In genomic region chr1:14352897-14353296, GRCh38 we compare ENCODE assay signal across 22 cellular contexts.
"Had no signal": no experiment of that assay in that cellular context is flagged by ENCODE, and none has a peak within 500 bp of the region (broad histone marks: within the 10 kb centered on the region; RNA-seq: fewer than 3 reads in every experiment).

No MANE protein-coding gene starts in this region.

- H3K36me3 ChIP-seq: esophagus squamous epithelium, heart right ventricle, left lung, lower lobe of right lung had no signal

- FAIRE-seq: colon, endothelial cell of umbilical vein, frontal cortex, islet of Langerhans, keratinocyte had no signal

- H3K9me3 ChIP-seq: mucosa of descending colon had no signal

- H3K27ac ChIP-seq: coronary artery, dorsolateral prefrontal cortex, esophagus squamous epithelium, foreskin keratinocyte, heart right ventricle, left lung, lower lobe of right lung had no signal

- DNase-seq: dermis blood vessel endothelial cell; dorsolateral prefrontal cortex; effector CD4-positive, alpha-beta T cell; effector memory CD4-positive, alpha-beta T cell; esophagus squamous epithelium; foreskin keratinocyte; glutamatergic neuron; head of caudate nucleus; heart right ventricle; hippocampal formation; left cardiac atrium; left lung; left ventricle myocardium superior; lower lobe of right lung; mesenchymal stem cell; mucosa of descending colon had no signal

- H3K4me3 ChIP-seq: coronary artery, dorsolateral prefrontal cortex, esophagus squamous epithelium, heart right ventricle, left lung, lower lobe of right lung, mucosa of descending colon had no signal

- H3K4me1 ChIP-seq: esophagus squamous epithelium, foreskin keratinocyte, heart right ventricle, left lung, lower lobe of right lung had no signal

- ATAC-seq: foreskin keratinocyte, heart right ventricle, left cardiac atrium, left lung, left ventricle myocardium superior, lower lobe of right lung, mucosa of descending colon had no signal

- H3K27me3 ChIP-seq: dorsolateral prefrontal cortex, esophagus squamous epithelium, foreskin keratinocyte, left lung had no signal
